In genomic region chr22:41446639-41447434, GRCh38 we compare ENCODE assay signal across 8 cellular contexts. TPM values are rescaled to one million over a fixed set of nuclear protein-coding genes. Genes with fewer than 3 reads are reported as not detected.
DNase-seq lines count a peak whose midpoint lies in the region; FAIRE-seq and TF ChIP-seq lines count a peak whose summit lies in the region.

A gene with protein sequence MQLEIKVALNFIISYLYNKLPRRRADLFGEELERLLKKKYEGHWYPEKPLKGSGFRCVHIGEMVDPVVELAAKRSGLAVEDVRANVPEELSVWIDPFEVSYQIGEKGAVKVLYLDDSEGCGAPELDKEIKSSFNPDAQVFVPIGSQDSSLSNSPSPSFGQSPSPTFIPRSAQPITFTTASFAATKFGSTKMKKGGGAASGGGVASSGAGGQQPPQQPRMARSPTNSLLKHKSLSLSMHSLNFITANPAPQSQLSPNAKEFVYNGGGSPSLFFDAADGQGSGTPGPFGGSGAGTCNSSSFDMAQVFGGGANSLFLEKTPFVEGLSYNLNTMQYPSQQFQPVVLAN (minus strand): TSS chr22:41446801. CDS start chr22:41437345, 9,456 bp downstream.

- H3K36me3 Mint-ChIP-seq in CD14-positive monocyte = peaks cover 4 to 8% of the 10 kb centered on the region in 2 donors

- dilution Hi-C loops in endothelial cell of umbilical vein (cut with MboI; ENCODE audit: extremely low pct_ligation_motif_present, low sequenced_read_pairs) = no loop called here

- H3K4me1 Mint-ChIP-seq in CD14-positive monocyte = peaks cover 32% of the 10 kb centered on the region

- H3K36me3 ChIP-seq in endothelial cell of umbilical vein (ENCODE audit: control insufficient read depth in 2 of 2, extremely low read depth in 1 of 2, insufficient read depth in 2 of 2, low read length in 2 of 2) = no peaks in the 10 kb centered on the region

- H3K9ac ChIP-seq in endothelial cell of umbilical vein (replicated peaks; ENCODE audit: extremely low read depth, insufficient read depth, low read length) = peak within 1 kb of the TSS; percentile 89

- peaks cover 0 to 2% (median 1%) of the 10 kb centered on the region in 3 donors for H3K27me3 Mint-ChIP-seq in CD14-positive monocyte (ENCODE audit: low read depth in 3 of 3)

- no peaks in the 10 kb centered on the region for H3K27me3 ChIP-seq in endothelial cell of umbilical vein (ENCODE audit: control insufficient read depth in 2 of 2, insufficient read depth in 2 of 2, low read length in 2 of 2)

- POLR2A ChIA-PET in endothelial cell of umbilical vein (lab: Charles Lee) = interaction anchor here (1.0 to 2.3 kb wide), 6 partner anchors 10 to 65 kb away, joined by 3 to 11 read pairs (median 4); partner anchors contain the start of genes ACO2, PHF5A and TEF

- BruUV-seq in endothelial cell of umbilical vein (replicated peaks; lab: Mats Ljungman, UMichigan) = TSS peak; percentile 69

- peak within 1 kb of the TSS; percentile 96 to 99 (median 98) for H3K27ac Mint-ChIP-seq in CD14-positive monocyte

- peaks cover 46% of the 10 kb centered on the region for H3K79me2 ChIP-seq in endothelial cell of umbilical vein (ENCODE audit: control insufficient read depth, insufficient read depth, low read length)

- peaks cover 4% of the 10 kb centered on the region for H4K20me1 ChIP-seq in endothelial cell of umbilical vein (replicated peaks; ENCODE audit: control insufficient read depth, extremely low read depth, insufficient read depth, low read length)

- no peaks in the 10 kb centered on the region for H3K9me1 ChIP-seq in endothelial cell of umbilical vein (replicated peaks; ENCODE audit: control insufficient read depth, extremely low read depth, insufficient read depth, low read length)

- peak within 1 kb of the TSS; percentile 63 for H2AFZ ChIP-seq in endothelial cell of umbilical vein (ENCODE audit: low read depth, low read length)

- peak within 1 kb of the TSS; percentile 92 for H3K4me2 ChIP-seq in endothelial cell of umbilical vein (ENCODE audit: insufficient read depth, low read length)

- H3K4me3 Mint-ChIP-seq in CD14-positive monocyte = peak within 1 kb of the TSS; percentile 97 to 98

- H3K9me3 ChIP-seq in endothelial cell of umbilical vein (replicated peaks; ENCODE audit: control insufficient read depth, insufficient read depth, low read length) = no peaks in the 10 kb centered on the region

- no peaks in the 10 kb centered on the region for H3K9me3 Mint-ChIP-seq in CD14-positive monocyte

- peak within 1 kb of the TSS; percentile 95 to 100 (median 96) for H3K4me3 ChIP-seq in endothelial cell of umbilical vein (replicated peaks in 1 of 3; ENCODE audit: insufficient read depth in 1 of 3, low read depth in 1 of 3, low read length in 3 of 3)

- peak; percentile 91 for DNase-seq in CD14-positive monocyte (ENCODE audit: low spot score)
- DNase-seq in GM20000 (ENCODE audit: low spot score) = peak; percentile 91
- DNase-seq in HuH-7.5 (ENCODE audit: low spot score) = peak; percentile 61
- peak; percentile 97 for DNase-seq in OCI-M1 (lab: John Stamatoyannopoulos, UW)
- peak; percentile 89 for DNase-seq in activated T-cell treated with anti-CD3 and anti-CD28 coated beads for 1 hour (ENCODE audit: low read depth)
- DNase-seq in endothelial cell of umbilical vein (ENCODE audit: low read depth, low spot score) = peak; percentile 93
- DNase-seq in middle frontal gyrus (ENCODE audit: extremely low spot score, low spot score) = peak; percentile 95
- peak; percentile 79 to 92 for DNase-seq in stimulated activated CD8-positive, alpha-beta memory T cell treated with anti-CD3 and anti-CD28 coated beads, Interleukin-2, amount 100 ng/mL, for 1 hour (ENCODE audit: low read depth in 2 of 2)

- intact Hi-C loops in CD14-positive monocyte (cut with micrococcal nuclease) (loop anchor here (2.0 to 10.0 kb wide), 4 partner anchors 22 to 178 kb away; partner anchors contain the start of genes TEF (in 2 of the 2), ACO2 (in 1 of the 2), DESI1 (in 1 of the 2) and PHF5A (in 1 of the 2)), endothelial cell of umbilical vein (cut with micrococcal nuclease) (no loop called here)

- H3K27ac ChIP-seq in endothelial cell of umbilical vein (ENCODE audit: insufficient read depth, low read depth, low read length) = peak within 1 kb of the TSS; percentile 83

- CTCF ChIA-PET in endothelial cell of umbilical vein (lab: Charles Lee) = interaction anchor here (0.9 to 1.9 kb wide), 6 partner anchors 9 to 70 kb away, joined by 3 to 18 read pairs (median 5); no protein-coding TSS in a partner anchor

- TF ChIP-seq CTCF in CD14-positive monocyte (IDR thresholded peaks at IDR 0.05) (no peak), GM20000 (IDR thresholded peaks at IDR 0.05; ENCODE audit: extremely low read depth, missing control alignments) (no peak), endothelial cell of umbilical vein (IDR thresholded peaks at IDR 0.05; ENCODE audit: extremely low read depth in 1 of 2, insufficient read depth in 1 of 2, low read depth in 1 of 2, low read length in 2 of 2) (no peak)

- peak; percentile 100 for TF ChIP-seq POLR2A in endothelial cell of umbilical vein (IDR thresholded peaks at IDR 0.05; ENCODE audit: low read depth, low read length)

- H3K4me1 ChIP-seq in endothelial cell of umbilical vein (ENCODE audit: control insufficient read depth, extremely low read depth, insufficient read depth, low read length) = peaks cover 4% of the 10 kb centered on the region

- FAIRE-seq in endothelial cell of umbilical vein (lab: Jason Lieb, UNC) = peak; percentile 87

TF ChIP-seq in endothelial cell of umbilical vein, 7 proteins besides CTCF, POLR2A, EP300 and RAD21:
- TF ChIP-seq MAX (IDR thresholded peaks at IDR 0.05; ENCODE audit: insufficient read depth, insufficient read length) (peak; percentile 63), EZH2 (IDR thresholded peaks at IDR 0.05; ENCODE audit: borderline replicate concordance, low read depth, low read length, severe bottlenecking) (no peak), POLR2AphosphoS5 (IDR thresholded peaks at IDR 0.05; ENCODE audit: insufficient read depth, low read depth, low read length) (peak; percentile 100)

RNA-seq across cellular contexts. Expression of the gene that starts here (rescaled TPM):
- polyA plus RNA-seq in CD14-positive monocyte (10 to 100 TPM in 1 of 2 donors, 1 to 10 TPM in 1; 7.0 to 11.5 TPM), endothelial cell of umbilical vein (21.7 and 23.2 TPM in 2 replicates)
- total RNA-seq in endothelial cell of umbilical vein = 39.4 and 44.7 TPM in 2 replicates
- polyA plus RNA-seq in endothelial cell of umbilical vein (2011; cell fraction: cytosol; rRNA removed) = 20.4 and 20.6 TPM in 2 replicates
- polyA plus RNA-seq in endothelial cell of umbilical vein (2011; cell fraction: nucleus; rRNA removed) = 11.4 and 11.7 TPM in 2 replicates
- polyA plus RNA-seq in endothelial cell of umbilical vein (2012) = 19.8 and 23.9 TPM in 2 replicates
- polyA minus RNA-seq in endothelial cell of umbilical vein = 19.8 and 23.1 TPM in 2 replicates
- 13.4 TPM for polyA minus RNA-seq in endothelial cell of umbilical vein (2011; cell fraction: cytosol; rRNA and poly(A)+ RNA removed)
- 6.5 and 7.0 TPM in 2 replicates for polyA minus RNA-seq in endothelial cell of umbilical vein (2011; cell fraction: nucleus; rRNA and poly(A)+ RNA removed)

Comparison
In these comparisons a context has a peak if more than half of its experiments do, and no peak if none do; other contexts are left out.
1. Peak in every context shown above with its lines: DNase-seq, H3K4me3 ChIP-seq and H3K27ac ChIP-seq.